ENCODE assay signal across 17 cellular contexts in genomic region chr4:107213410-107213809, GRCh38.
"Had no signal": no experiment of that assay in that cellular context is flagged by ENCODE, and none has a peak within 500 bp of the region (broad histone marks: within the 10 kb centered on the region; RNA-seq: fewer than 3 reads in every experiment).

No MANE protein-coding gene starts in this region.

- DNase-seq: activated CD4-positive, alpha-beta T cell treated with anti-CD3 and anti-CD28 coated beads, Interleukin-2, amount 50 U/mL, for 4 hours; activated effector memory CD4-positive, alpha-beta T cell treated with Interleukin-2 at 50 U/mL for 16 hours; activated T-cell treated with anti-CD3 and anti-CD28 coated beads, Interleukin-2, amount 50 U/mL, for 1 hour; dorsolateral prefrontal cortex; foreskin melanocyte; heart left ventricle; islet precursor cell; nucleus accumbens; right cardiac atrium; small intestine; tibial artery; uterus had no signal

- ATAC-seq: activated CD4-positive, CD25-positive, alpha-beta regulatory T cell treated with anti-CD3 and anti-CD28 coated beads, Interleukin-2, amount 50 U/mL, for 24 hours; heart left ventricle; left lobe of liver; natural killer cell treated with Interleukin-12 subunit alpha and Interleukin-12 subunit beta and Interleukin-15 and Interleukin-18, amount 100 ng/mL, for 72 hours; right cardiac atrium; stimulated activated memory B cell treated with anti-CD40 and anti-IgM and Interleukin-4, amounts not matched to agents 10 μg/mL and 1 μg/mL and 100 μg/mL, for 72 hours had no signal

- H3K4me3 ChIP-seq: breast epithelium, dorsolateral prefrontal cortex, heart left ventricle, tibial artery, uterus had no signal
